1 cellular context compared by ENCODE assay signal in genomic region chr7:50400114-50400513, GRCh38.
TF ChIP-seq lines count a peak whose summit lies in the region.

No MANE protein-coding gene starts in this region.

TF ChIP-seq in K562, 482 proteins besides CTCF, POLR2A, EP300 and RAD21:
- no peak for TF ChIP-seq TBL1XR1 (IDR thresholded peaks at IDR 0.05; ENCODE audit: low read length in 2 of 2)
- TF ChIP-seq ZBTB43 (CRISPR knock-in tag; IDR thresholded peaks at IDR 0.05), result no peak
- TF ChIP-seq NFE2 (IDR thresholded peaks at IDR 0.05; ENCODE audit: low read depth), result no peak
- TF ChIP-seq ZBTB33 (CRISPR knock-in tag; IDR thresholded peaks at IDR 0.05), result peak; percentile 56; the same call in 1 of the 2 replicates
